7 cellular contexts compared by ENCODE assay signal in genomic region chr2:85933753-85934594, GRCh38. TPM values are rescaled to one million over a fixed set of nuclear protein-coding genes. Genes with fewer than 3 reads are reported as not detected.
A peak's percentile ranks its signal among the peaks of the same experiment; 100 is the strongest.
DNase-seq lines count a peak whose midpoint lies in the region; ATAC-seq, FAIRE-seq and TF ChIP-seq lines count a peak whose summit lies in the region.

No MANE protein-coding gene starts in this region.

- ATAC-seq in HG03045 (IDR thresholded peaks at IDR 0.05; ENCODE audit: unreplicated experiment) (no peak), HG02885 (IDR thresholded peaks at IDR 0.05; ENCODE audit: poor library complexity, unreplicated experiment) (no peak)

- no peak for TF ChIP-seq POLR2A in H54 (IDR thresholded peaks at IDR 0.05; ENCODE audit: low read depth, low read length)
- TF ChIP-seq POLR2A in erythroblast (IDR thresholded peaks at IDR 0.05; ENCODE audit: low read length), result no peak

- peaks cover 34% of the 10 kb centered on the region for H3K4me1 Mint-ChIP-seq in progenitor cell of endocrine pancreas (ENCODE audit: low read depth)

- DNase-seq in H54 (ENCODE audit: insufficient read length, low spot score) (no peak), RPMI7951 (ENCODE audit: low read depth) (peak; percentile 88), erythroblast (lab: John Stamatoyannopoulos, UW) (peak; percentile 57 to 87), progenitor cell of endocrine pancreas (ENCODE audit: low spot score, unreplicated experiment) (no peak), DMS 273 (lab: John Stamatoyannopoulos, UW; ENCODE audit: unreplicated experiment) (no peak)

- H3K27me3 Mint-ChIP-seq in progenitor cell of endocrine pancreas, result no peaks in the 10 kb centered on the region

- H3K4me3 Mint-ChIP-seq in progenitor cell of endocrine pancreas (ENCODE audit: low read depth), result no peak overlapping the region

- peak; percentile 45 for FAIRE-seq in H54 (lab: Jason Lieb, UNC)

- no peaks in the 10 kb centered on the region for H3K9me3 Mint-ChIP-seq in progenitor cell of endocrine pancreas (ENCODE audit: low read depth)

- no peaks in the 10 kb centered on the region for H3K36me3 Mint-ChIP-seq in progenitor cell of endocrine pancreas (ENCODE audit: insufficient read depth)

- no peak for TF ChIP-seq CTCF in progenitor cell of endocrine pancreas (IDR thresholded peaks at IDR 0.05; ENCODE audit: unreplicated experiment)

- H3K27ac Mint-ChIP-seq in progenitor cell of endocrine pancreas, result peak overlapping the region; percentile 73

RNA-seq across cellular contexts. Expression of gene ST3GAL5, which starts 45.2 kb away (rescaled TPM):
- total RNA-seq in RPMI7951 (2014; rRNA removed; shearing (Covaris generic)), result 83.2 and 98.5 TPM in 2 replicates
- total RNA-seq in progenitor cell of endocrine pancreas, result 27.3 and 32.5 TPM in 2 replicates

Comparison
In these comparisons a context has a peak if more than half of its experiments do, and no peak if none do; other contexts are left out.
1. DNase-seq: peak in RPMI7951 (single experiment) and erythroblast (2 of 2); none in H54 (single experiment), progenitor cell of endocrine pancreas (single experiment) and DMS 273 (single experiment).